In genomic region chr10:80204801-80205477, GRCh38 we compare ENCODE assay signal across 8 cellular contexts. TPM values are rescaled to one million over a fixed set of nuclear protein-coding genes. Genes with fewer than 3 reads are reported as not detected.
A peak's percentile ranks its signal among the peaks of the same experiment; 100 is the strongest.
DNase-seq lines count a peak whose midpoint lies in the region; ATAC-seq, FAIRE-seq and TF ChIP-seq lines count a peak whose summit lies in the region.

No MANE protein-coding gene starts in this region.

- ATAC-seq in HG02970 (IDR thresholded peaks at IDR 0.05; ENCODE audit: low FRiP score, unreplicated experiment) (peak; percentile 28), HepG2 (peak; percentile 51)
- ATAC-seq in central memory CD8-positive, alpha-beta T cell (replicated peaks; ENCODE audit: extremely low read depth, poor library complexity, severe bottlenecking): peak; percentile 49

- TF ChIP-seq EP300 in HepG2 (IDR thresholded peaks at IDR 0.05; ENCODE audit: low read depth in 2 of 2, low read length in 2 of 2) (no peak), HepG2 (CRISPR knock-in tag; IDR thresholded peaks at IDR 0.05; ENCODE audit: borderline replicate concordance) (no peak)

- no TSS peak for BruUV-seq in HepG2 (replicated peaks; lab: Mats Ljungman, UMichigan)

- no peak for TF ChIP-seq POLR2A in HepG2 (IDR thresholded peaks at IDR 0.05; ENCODE audit: insufficient read depth in 1 of 2, low read depth in 2 of 2, low read length in 2 of 2)

- no peaks in the 10 kb centered on the region for H3K27me3 ChIP-seq in SJCRH30
- no peaks in the 10 kb centered on the region; a peak in 1 of 5 replicates for H3K27me3 ChIP-seq in HepG2 (ENCODE audit: control insufficient read depth in 1 of 2, insufficient read depth in 2 of 2, low read length in 2 of 2)
- no peaks in the 10 kb centered on the region for H3K27me3 ChIP-seq in stomach smooth muscle (ENCODE audit: control insufficient read depth in 1 of 2, insufficient read depth in 2 of 2, low read length in 2 of 2)

- H3K36me3 ChIP-seq in SJCRH30 (no peaks in the 10 kb centered on the region), HepG2 (replicated peaks in 1 of 2; ENCODE audit: control insufficient read depth in 1 of 2, insufficient read depth in 2 of 2, low read length in 2 of 2) (no peaks in the 10 kb centered on the region), stomach smooth muscle (ENCODE audit: control insufficient read depth in 2 of 2, insufficient read depth in 2 of 2, low read length in 2 of 2) (no peaks in the 10 kb centered on the region)

- intact Hi-C loops in HepG2 (cut with micrococcal nuclease; ENCODE audit: unreplicated experiment): loop anchor here (10.0 kb wide), 1 partner anchor 60 kb away; no protein-coding TSS in a partner anchor

- no peak for TF ChIP-seq CTCF in HepG2 (CRISPR knock-in tag; IDR thresholded peaks at IDR 0.05)

- H3K4me1 ChIP-seq in SJCRH30 (peaks cover 4% of the 10 kb centered on the region), HepG2 (ENCODE audit: insufficient read depth, low read length) (peaks cover 50% of the 10 kb centered on the region), stomach smooth muscle (ENCODE audit: control insufficient read depth, insufficient read depth, low read length) (peaks cover 64% of the 10 kb centered on the region)

- peaks cover 40% of the 10 kb centered on the region for H3K79me2 ChIP-seq in HepG2 (ENCODE audit: insufficient read depth, low read length)

- TF ChIP-seq RAD21 in HepG2 (CRISPR knock-in tag; IDR thresholded peaks at IDR 0.05): no peak; the same call in 1 of the 2 replicates

- peak overlapping the region; percentile 80 for H3K4me2 ChIP-seq in HepG2 (ENCODE audit: low read depth, low read length)

- in situ Hi-C loops in HepG2 (cut with HindIII; ENCODE audit: extremely low pct_ligation_motif_present, low pct_unique_long_range_greater_than_20kb): no loop called here

- H3K27ac ChIP-seq in SJCRH30: peak overlapping the region; percentile 55; the same call in 1 of the 2 replicates
- peak overlapping the region; percentile 74 for H3K27ac ChIP-seq in HepG2 (ENCODE audit: extremely low read length, insufficient read depth, low read length)
- H3K27ac ChIP-seq in stomach smooth muscle (ENCODE audit: low read length): peak overlapping the region; percentile 90

- peaks cover 16% of the 10 kb centered on the region for H3K36me3 Mint-ChIP-seq in central memory CD8-positive, alpha-beta T cell (ENCODE audit: insufficient read depth)

- POLR2A ChIA-PET in HepG2 (lab: Yijun Ruan, JAX): interaction anchor here (1.0 kb wide), 3 partner anchors 8 to 94 kb away, joined by 3 to 15 read pairs (median 5); no protein-coding TSS in a partner anchor

- H3K9me3 ChIP-seq in SJCRH30 (replicated peaks) (no peaks in the 10 kb centered on the region), HepG2 (ENCODE audit: low read length) (no peaks in the 10 kb centered on the region), stomach smooth muscle (ENCODE audit: control insufficient read depth in 2 of 2, low read length in 2 of 2) (no peaks in the 10 kb centered on the region)

- H3K9ac ChIP-seq in HepG2 (ENCODE audit: insufficient read depth, low read depth, low read length) (peak overlapping the region; percentile 85), stomach smooth muscle (ENCODE audit: low read length in 2 of 2) (peak overlapping the region; percentile 61 to 93)

- H3K27ac Mint-ChIP-seq in central memory CD8-positive, alpha-beta T cell (ENCODE audit: low read depth): peak overlapping the region; percentile 88

- H4K20me1 ChIP-seq in HepG2 (ENCODE audit: insufficient read depth, low read length): no peaks in the 10 kb centered on the region

- no peak overlapping the region for H2AFZ ChIP-seq in HepG2 (ENCODE audit: low read length)

- CTCF ChIA-PET in HepG2 (lab: Yijun Ruan, JAX; ENCODE audit: low intra/inter-chr PET ratio, low total read pairs): no interaction called here

- H3K27me3 Mint-ChIP-seq in central memory CD8-positive, alpha-beta T cell: no peaks in the 10 kb centered on the region

- H3K9me3 Mint-ChIP-seq in central memory CD8-positive, alpha-beta T cell: no peaks in the 10 kb centered on the region

- 0% methylated on average over 11 of the region's 63 CpGs for WGBS in HepG2 (ENCODE audit: low lambda C conversion rate)

- peak; percentile 49 for DNase-seq in stimulated activated CD4-positive, alpha-beta T cell treated with anti-CD3 and anti-CD28 coated beads, Interleukin-15, amount 100 ng/mL, for 24 hours
- no peak for DNase-seq in stimulated activated CD4-positive, alpha-beta T cell treated with anti-CD3 and anti-CD28 coated beads, Interleukin-2, amount 100 ng/mL, for 48 hours
- peak in 1 of 2 experiments; percentile 24 for DNase-seq in SJCRH30
- DNase-seq in central memory CD8-positive, alpha-beta T cell (ENCODE audit: low spot score in 2 of 2): no peak
- no peak for DNase-seq in HepG2 (ENCODE audit: low spot score)
- no peak for DNase-seq in HT-29 (ENCODE audit: low spot score)

- peaks cover 53% of the 10 kb centered on the region for H3K4me1 Mint-ChIP-seq in central memory CD8-positive, alpha-beta T cell

- H3K4me3 Mint-ChIP-seq in central memory CD8-positive, alpha-beta T cell: peak overlapping the region; percentile 73

- FAIRE-seq in HepG2 (lab: Jason Lieb, UNC): no peak

- peak overlapping the region; percentile 89 for H3K4me3 ChIP-seq in SJCRH30
- H3K4me3 ChIP-seq in HepG2 (replicated peaks in 1 of 3; ENCODE audit: insufficient read depth in 1 of 3, low read depth in 2 of 3, low read length in 3 of 3): peak overlapping the region; percentile 87 to 93 (median 88)
- H3K4me3 ChIP-seq in stomach smooth muscle (ENCODE audit: low read length in 2 of 2): peak overlapping the region; percentile 84 to 86

TF ChIP-seq in HepG2, 621 proteins besides CTCF, POLR2A, EP300 and RAD21 (continues in another document):
- TF ChIP-seq NR2F6 (IDR thresholded peaks at IDR 0.05) (no peak), NR2F6 (CRISPR knock-in tag; IDR thresholded peaks at IDR 0.05) (0 out of 2 replicates have a peak, but pooled peaks have one; percentile 17), ZNF337 (CRISPR knock-in tag; IDR thresholded peaks at IDR 0.05; ENCODE audit: borderline replicate concordance, low read depth) (no peak), ZNF572 (CRISPR knock-in tag; IDR thresholded peaks at IDR 0.05) (no peak), CREB1 (IDR thresholded peaks at IDR 0.05) (no peak), CREB1 (CRISPR knock-in tag; IDR thresholded peaks at IDR 0.05) (no peak), ZFY (CRISPR knock-in tag; IDR thresholded peaks at IDR 0.05) (peak; percentile 69; the same call in 1 of the 2 replicates), MLXIP (CRISPR knock-in tag; IDR thresholded peaks at IDR 0.05; ENCODE audit: borderline replicate concordance) (no peak)

RNA-seq across cellular contexts. Expression of gene ANXA11, which starts 0.4 kb away (rescaled TPM):
- total RNA-seq in SJCRH30 (2014; rRNA removed; shearing (Covaris generic)): 36.2 and 39.5 TPM in 2 replicates
- total RNA-seq in HepG2 (2016; rRNA removed; fragmentation: Illumina TruSeq; extraction: Trizol): 51.5 and 63.3 TPM in 2 replicates
- 20.4 and 29.6 TPM in 2 replicates for total RNA-seq in HepG2 (2016; cell fraction: cytosol; rRNA removed; fragmentation: Illumina TruSeq; extraction: Trizol; ENCODE audit: low read depth)
- 51.1 and 56.9 TPM in 2 replicates for total RNA-seq in HepG2 (2016; cell fraction: insoluble cytoplasmic fraction; rRNA removed; fragmentation: Illumina TruSeq; extraction: Trizol)
- total RNA-seq in HepG2 (2016; cell fraction: membrane; rRNA removed; fragmentation: Illumina TruSeq; extraction: Trizol): 45.4 and 46.0 TPM in 2 replicates
- 31.2 and 33.7 TPM in 2 replicates for total RNA-seq in HepG2 (2016; cell fraction: nucleus; rRNA removed; fragmentation: Illumina TruSeq; extraction: Trizol)
- polyA plus RNA-seq in HepG2 (2011; rRNA removed): 27.4 and 30.6 TPM in 2 replicates
- polyA plus RNA-seq in HepG2 (2011; cell fraction: cytosol; rRNA removed): 26.4 and 31.5 TPM in 2 replicates
- polyA plus RNA-seq in HepG2 (2011; cell fraction: nucleus; rRNA removed): 18.5 and 22.7 TPM in 2 replicates
- 57.8 and 76.4 TPM in 2 replicates for polyA plus RNA-seq in HepG2 (2012)
- polyA plus RNA-seq in HepG2 (2016; cell fraction: cytosol; fragmentation: Illumina TruSeq; extraction: Trizol; ENCODE audit: low read depth): 31.6 and 35.2 TPM in 2 replicates
- polyA plus RNA-seq in HepG2 (2016; cell fraction: insoluble cytoplasmic fraction; fragmentation: Illumina TruSeq; extraction: Trizol; ENCODE audit: low read depth): 68.8 and 94.4 TPM in 2 replicates
- 63.5 and 64.4 TPM in 2 replicates for polyA plus RNA-seq in HepG2 (2016; cell fraction: membrane; fragmentation: Illumina TruSeq; extraction: Trizol; ENCODE audit: low read depth)
- 58.6 and 69.2 TPM in 2 replicates for polyA plus RNA-seq in HepG2 (2016; cell fraction: nucleus; fragmentation: Illumina TruSeq; extraction: Trizol; ENCODE audit: insufficient read depth, low read depth)
- 42.5 and 107 TPM in 2 replicates for polyA minus RNA-seq in HepG2 (2011; rRNA and poly(A)+ RNA removed; ENCODE audit: low replicate concordance)
- 19.4 and 27.8 TPM in 2 replicates for polyA minus RNA-seq in HepG2 (2011; cell fraction: cytosol; rRNA and poly(A)+ RNA removed)
- 20.3 and 20.9 TPM in 2 replicates for polyA minus RNA-seq in HepG2 (2011; cell fraction: nucleus; rRNA and poly(A)+ RNA removed)
- total RNA-seq in HT-29 (2014; rRNA removed; shearing (Covaris generic)): 305 and 311 TPM in 2 replicates
